In the genomic region with DNA sequence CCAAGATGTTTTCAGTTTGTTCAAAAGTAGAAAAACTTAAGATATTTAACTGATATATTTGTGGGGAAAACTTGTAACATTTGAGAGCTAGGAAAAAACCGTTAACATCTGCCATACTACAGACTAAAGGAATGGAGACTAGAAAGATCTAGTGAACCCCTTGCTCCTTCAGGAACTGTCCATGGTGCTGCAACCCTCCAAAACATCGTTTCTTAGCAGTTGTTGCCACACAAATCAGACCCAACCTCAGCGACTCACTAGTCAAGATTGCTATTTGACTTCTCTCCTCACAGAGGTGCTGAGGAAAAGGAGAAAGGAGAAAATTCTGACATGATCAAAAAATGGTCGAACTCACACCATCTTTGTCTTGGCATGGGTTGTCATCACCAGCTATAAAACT, we compare ENCODE assay signal across 12 cellular contexts.
DNase-seq lines count a peak whose midpoint lies in the region; ATAC-seq and TF ChIP-seq lines count a peak whose summit lies in the region.
"Had no signal": no experiment of that assay in that cellular context is flagged by ENCODE, and none has a peak within 500 bp of the region (broad histone marks: within the 10 kb centered on the region; RNA-seq: fewer than 3 reads in every experiment).

No MANE protein-coding gene starts in this region.

- TF ChIP-seq CTCF in NB4 (IDR thresholded peaks at IDR 0.05; ENCODE audit: low read depth, low read length) (no peak), nephron progenitor cell (IDR thresholded peaks at IDR 0.05) (no peak)

- no peak overlapping the region for H3K27ac Mint-ChIP-seq in nephron progenitor cell
- H3K27ac Mint-ChIP-seq: activated T-helper 2 cell treated with anti-CD3 and anti-CD28 coated beads, Interferon-gamma antibody, Interleukin-2, Interleukin-4, amounts not matched to agents 10 μg/mL and 5 μg/mL and 100 μg/mL, durations not matched to agents 14 hours and 24 hours and 36 hours; effector memory CD8-positive, alpha-beta T cell had no signal

- H3K9me3 Mint-ChIP-seq in nephron progenitor cell = no peaks in the 10 kb centered on the region

- H3K4me3 ChIP-seq in H7 (ENCODE audit: insufficient read depth, low read depth, low read length) (no peak overlapping the region), NB4 (ENCODE audit: low read depth, low read length) (no peak overlapping the region)

- no peaks in the 10 kb centered on the region for H3K4me1 Mint-ChIP-seq in nephron progenitor cell

- H3K36me3 ChIP-seq in H7 (replicated peaks; ENCODE audit: control insufficient read depth, insufficient read depth, low read length) = no peaks in the 10 kb centered on the region

- no peak for TF ChIP-seq POLR2A in NB4 (IDR thresholded peaks at IDR 0.05; ENCODE audit: extremely low read depth, insufficient read length)

- peaks cover 4% of the 10 kb centered on the region for H3K27me3 Mint-ChIP-seq in nephron progenitor cell (ENCODE audit: low read depth, poor library complexity)
- H3K27me3 Mint-ChIP-seq: effector memory CD8-positive, alpha-beta T cell had no signal

- no peak overlapping the region for H3K4me3 Mint-ChIP-seq in nephron progenitor cell
- H3K4me3 Mint-ChIP-seq: effector memory CD8-positive, alpha-beta T cell had no signal

- H3K36me3 Mint-ChIP-seq in nephron progenitor cell (ENCODE audit: low read depth) = no peaks in the 10 kb centered on the region

- no peaks in the 10 kb centered on the region for H3K27me3 ChIP-seq in H7 (ENCODE audit: control insufficient read depth, insufficient read depth, low read length)

- no peak for ATAC-seq in HG03342 (IDR thresholded peaks at IDR 0.05; ENCODE audit: unreplicated experiment)
- ATAC-seq: effector memory CD8-positive, alpha-beta T cell had no signal

- DNase-seq in H7 = peak; percentile 43
- DNase-seq in NB4 (ENCODE audit: low read depth) = peak; percentile 46
- peak; percentile 60 for DNase-seq in ecto neural progenitor cell (ENCODE audit: low spot score)
- DNase-seq in nephron progenitor cell = peak; percentile 83
- DNase-seq in stimulated activated naive CD4-positive, alpha-beta T cell (lab: John Stamatoyannopoulos, UW) = no peak
- DNase-seq in NCI-H187 (lab: John Stamatoyannopoulos, UW) = no peak
- DNase-seq: effector memory CD8-positive, alpha-beta T cell; KG1; kidney; NCI-H774 had no signal

Comparison
In these comparisons a context has a peak if more than half of its experiments do, and no peak if none do; other contexts are left out.
1. DNase-seq: peak in H7 (single experiment), NB4 (single experiment), ecto neural progenitor cell (single experiment) and nephron progenitor cell (single experiment); none in stimulated activated naive CD4-positive, alpha-beta T cell (0 of 6) and NCI-H187 (0 of 2).